In the genomic region with DNA sequence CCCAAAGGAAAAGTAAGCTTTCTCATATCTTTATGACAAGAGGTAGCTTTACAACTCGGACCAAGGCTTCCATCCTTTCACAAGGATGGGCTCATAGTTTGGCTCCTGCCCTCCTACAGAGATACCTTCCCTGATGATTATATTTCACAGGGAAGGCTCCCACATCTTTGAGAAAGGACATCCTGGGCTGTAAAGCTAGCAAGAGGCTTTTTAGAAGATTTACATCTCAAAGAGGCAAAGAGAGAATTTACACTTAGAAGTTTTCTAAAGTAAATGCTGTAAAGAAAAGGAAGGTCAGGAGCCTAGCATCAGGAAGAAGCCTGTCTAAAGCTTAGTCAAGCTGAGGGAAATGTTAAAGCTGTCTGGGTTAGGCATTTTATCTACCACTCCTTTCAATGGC, we compare ENCODE assay signal across 34 cellular contexts.
"Had no signal": no experiment of that assay in that cellular context is flagged by ENCODE, and none has a peak within 500 bp of the region (broad histone marks: within the 10 kb centered on the region; RNA-seq: fewer than 3 reads in every experiment).

No MANE protein-coding gene starts in this region.

- H3K27ac Mint-ChIP-seq: activated CD4-positive, alpha-beta T cell treated with anti-CD3 and anti-CD28 coated beads, Interleukin-2, amount 10 ng/mL, durations not matched to agents 24 days and 14 days; activated CD8-positive, alpha-beta T cell treated with anti-CD3 and anti-CD28 coated beads for 36 hours; activated naive CD4-positive, alpha-beta T cell treated with anti-CD3 and anti-CD28 coated beads, Interleukin-2, amount 50 U/mL, for 24 hours; activated naive CD8-positive, alpha-beta T cell treated with anti-CD3 and anti-CD28 coated beads, Interleukin-2, amount 10 ng/mL, durations not matched to agents 7 days and 5 days; activated T-helper 2 cell treated with anti-CD3 and anti-CD28 coated beads, Interferon-gamma antibody, Interleukin-2, Interleukin-4, amounts not matched to agents 10 μg/mL and 5 μg/mL and 100 μg/mL, durations not matched to agents 14 hours and 24 hours and 36 hours had no signal

- H3K4me1 ChIP-seq: ascending aorta had no signal

- H3K4me2 ChIP-seq: PC-9 had no signal

- H3K27me3 Mint-ChIP-seq: activated CD4-positive, alpha-beta T cell treated with anti-CD3 and anti-CD28 coated beads, Interleukin-2, amount 10 ng/mL, durations not matched to agents 24 days and 14 days; activated CD8-positive, alpha-beta T cell treated with anti-CD3 and anti-CD28 coated beads for 36 hours; activated naive CD4-positive, alpha-beta T cell treated with anti-CD3 and anti-CD28 coated beads, Interleukin-2, amount 50 U/mL, for 24 hours; activated naive CD8-positive, alpha-beta T cell treated with anti-CD3 and anti-CD28 coated beads, Interleukin-2, amount 10 ng/mL, durations not matched to agents 7 days and 5 days; central memory CD8-positive, alpha-beta T cell had no signal

- H3K4me3 Mint-ChIP-seq: activated CD4-positive, alpha-beta T cell treated with anti-CD3 and anti-CD28 coated beads, Interleukin-2, amount 10 ng/mL, durations not matched to agents 24 days and 14 days; activated CD8-positive, alpha-beta T cell treated with anti-CD3 and anti-CD28 coated beads for 36 hours; activated naive CD4-positive, alpha-beta T cell treated with anti-CD3 and anti-CD28 coated beads, Interleukin-2, amount 50 U/mL, for 24 hours; activated naive CD8-positive, alpha-beta T cell treated with anti-CD3 and anti-CD28 coated beads, Interleukin-2, amount 10 ng/mL, durations not matched to agents 7 days and 5 days; central memory CD8-positive, alpha-beta T cell had no signal

- H3K9me3 Mint-ChIP-seq: activated naive CD8-positive, alpha-beta T cell treated with anti-CD3 and anti-CD28 coated beads, Interleukin-2, amount 10 ng/mL, durations not matched to agents 7 days and 5 days had no signal

- H3K27ac ChIP-seq: ascending aorta, cardiac muscle cell, PC-9, RWPE1, VCaP had no signal

- H3K9me3 ChIP-seq: ascending aorta had no signal

- H3K4me3 ChIP-seq: ascending aorta, cardiac muscle cell, PC-9 had no signal

- H3K36me3 Mint-ChIP-seq: activated naive CD4-positive, alpha-beta T cell treated with anti-CD3 and anti-CD28 coated beads, Interleukin-2, amount 50 U/mL, for 24 hours; activated naive CD8-positive, alpha-beta T cell treated with anti-CD3 and anti-CD28 coated beads, Interleukin-2, amount 10 ng/mL, durations not matched to agents 7 days and 5 days had no signal

- H3K36me3 ChIP-seq: ascending aorta, cardiac muscle cell had no signal

- DNase-seq: activated CD4-positive, alpha-beta T cell treated with anti-CD3 and anti-CD28 coated beads, Interleukin-2, amount 10 ng/mL, durations not matched to agents 24 days and 14 days; activated CD4-positive, alpha-beta T cell treated with anti-CD3 and anti-CD28 coated beads, Interleukin-2, amount 50 U/mL, for 4 hours; activated CD4-positive, CD25-positive, alpha-beta regulatory T cell; activated CD8-positive, alpha-beta T cell treated with anti-CD3 and anti-CD28 coated beads for 36 hours; activated gamma-delta T cell; activated naive CD4-positive, alpha-beta T cell treated with Interleukin-2 at 50 U/mL for 16 hours; activated naive CD8-positive, alpha-beta T cell treated with anti-CD3 and anti-CD28 coated beads, Interleukin-2, amount 10 ng/mL, durations not matched to agents 7 days and 5 days; activated T-cell treated with anti-CD3 and anti-CD28 coated beads, Interleukin-2, amount 50 U/mL, for 1 hour; amygdala; Karpas-422; KBM-7; NCI-H1105; NCI-H1417 treated with DMSO at 0.1 percent for 48 hours; NCI-H187 treated with DMSO at 0.1 percent for 48 hours; NCI-H2171 treated with DMSO at 0.1 percent for 48 hours; NCI-H2227 treated with DMSO at 0.1 percent for 48 hours; NCI-H446; NCI-H510A treated with DMSO at 0.1 percent for 48 hours; NCI-H526 treated with DMSO at 0.1 percent for 48 hours; NCI-H82; PC-9; SIG-M5; T-helper 1 cell; T-helper 2 cell; T-helper 9 cell had no signal

- ATAC-seq: activated CD8-positive, alpha-beta T cell treated with anti-CD3 and anti-CD28 coated beads for 36 hours; Right ventricle myocardium inferior; SK-N-SH treated with all-trans-retinoic acid at 6 μM for 48 hours had no signal

- H3K27me3 ChIP-seq: ascending aorta, cardiac muscle cell had no signal

- H3K4me1 Mint-ChIP-seq: activated CD4-positive, alpha-beta T cell treated with anti-CD3 and anti-CD28 coated beads, Interleukin-2, amount 10 ng/mL, durations not matched to agents 24 days and 14 days; activated naive CD4-positive, alpha-beta T cell treated with anti-CD3 and anti-CD28 coated beads, Interleukin-2, amount 50 U/mL, for 24 hours; activated naive CD8-positive, alpha-beta T cell treated with anti-CD3 and anti-CD28 coated beads, Interleukin-2, amount 10 ng/mL, durations not matched to agents 7 days and 5 days; central memory CD8-positive, alpha-beta T cell had no signal
